ENCODE assay signal across 8 cellular contexts in genomic region chr1:155218854-155219591, GRCh38. TPM values are rescaled to one million over a fixed set of nuclear protein-coding genes. Genes with fewer than 3 reads are reported as not detected.
DNase-seq lines count a peak whose midpoint lies in the region; ATAC-seq, FAIRE-seq and TF ChIP-seq lines count a peak whose summit lies in the region.

No MANE protein-coding gene starts in this region.

- H3K4me3 ChIP-seq in esophagus squamous epithelium = peak overlapping the region in 2 of 4 donors; percentile 1 to 14

- peaks cover 0 to 22% (median 1%) of the 10 kb centered on the region in 3 donors for H3K4me1 ChIP-seq in esophagus squamous epithelium

- H3K27ac Mint-ChIP-seq in T-helper 2 cell treated with Interferon-gamma antibody and Interleukin-4, amounts not matched to agents 5 μg/mL and 100 μg/mL, for 36 hours = peak overlapping the region; percentile 81
- peak overlapping the region; percentile 87 to 91 for H3K27ac Mint-ChIP-seq in natural killer cell treated with Interleukin-12 subunit alpha and Interleukin-12 subunit beta and Interleukin-15 and Interleukin-18, amount 100 ng/mL, for 72 hours

- no peak for TF ChIP-seq CTCF in esophagus squamous epithelium (IDR thresholded peaks at IDR 0.05)

- WGBS in esophagus squamous epithelium, 2 donors = 47% methylated on average over 7 of the region's 7 CpGs

- H3K4me3 Mint-ChIP-seq in T-helper 2 cell treated with Interferon-gamma antibody and Interleukin-4, amounts not matched to agents 5 μg/mL and 100 μg/mL, for 36 hours = peak overlapping the region; percentile 29
- peak overlapping the region; percentile 69 for H3K4me3 Mint-ChIP-seq in natural killer cell treated with Interleukin-12 subunit alpha and Interleukin-12 subunit beta and Interleukin-15 and Interleukin-18, amount 100 ng/mL, for 72 hours

- ATAC-seq in natural killer cell treated with Interleukin-12 subunit alpha and Interleukin-12 subunit beta and Interleukin-15 and Interleukin-18, amount 100 ng/mL, for 72 hours = peak in 1 of 2 donors; percentile 52
- ATAC-seq in HG03175 (IDR thresholded peaks at IDR 0.05; ENCODE audit: unreplicated experiment) = no peak

- intact Hi-C loops in esophagus squamous epithelium (cut with DNase I) = no loop called here

- no peaks in the 10 kb centered on the region for H3K9me3 ChIP-seq in esophagus squamous epithelium

- DNase-seq in DMS53 treated with DMSO at 0.1 percent for 48 hours (lab: John Stamatoyannopoulos, UW; ENCODE audit: unreplicated experiment) (peak; percentile 78), KBM-7 (peak; percentile 29), esophagus squamous epithelium (lab: John Stamatoyannopoulos, UW) (no peak), RCC 7860 (ENCODE audit: low spot score) (no peak), HTR-8/SVneo (ENCODE audit: insufficient read length, low spot score) (no peak)
- no peak for DNase-seq in T-helper 2 cell treated with Interferon-gamma antibody and Interleukin-4, amounts not matched to agents 5 μg/mL and 100 μg/mL, for 36 hours (ENCODE audit: low spot score)
- no peak for DNase-seq in natural killer cell treated with Interleukin-12 subunit alpha and Interleukin-12 subunit beta and Interleukin-15 and Interleukin-18, amount 100 ng/mL, for 72 hours (ENCODE audit: low spot score)

- H3K36me3 Mint-ChIP-seq in T-helper 2 cell treated with Interferon-gamma antibody and Interleukin-4, amounts not matched to agents 5 μg/mL and 100 μg/mL, for 36 hours (ENCODE audit: low read depth) = peaks cover 11% of the 10 kb centered on the region
- H3K36me3 Mint-ChIP-seq in natural killer cell treated with Interleukin-12 subunit alpha and Interleukin-12 subunit beta and Interleukin-15 and Interleukin-18, amount 100 ng/mL, for 72 hours = no peaks in the 10 kb centered on the region

- H3K27me3 Mint-ChIP-seq in T-helper 2 cell treated with Interferon-gamma antibody and Interleukin-4, amounts not matched to agents 5 μg/mL and 100 μg/mL, for 36 hours (ENCODE audit: low read depth) = no peaks in the 10 kb centered on the region
- H3K27me3 Mint-ChIP-seq in natural killer cell treated with Interleukin-12 subunit alpha and Interleukin-12 subunit beta and Interleukin-15 and Interleukin-18, amount 100 ng/mL, for 72 hours = no peaks in the 10 kb centered on the region

- peak overlapping the region; percentile 16 to 47 (median 31) for H3K27ac ChIP-seq in esophagus squamous epithelium

- FAIRE-seq in RCC 7860 (lab: Jason Lieb, UNC) (no peak), HTR-8/SVneo (lab: Jason Lieb, UNC) (no peak)

- in situ Hi-C loops in KBM-7 (cut with MboI; ENCODE audit: low pct_unique_long_range_greater_than_20kb, low sequenced_read_pairs) = no loop called here

- H3K9me3 Mint-ChIP-seq in T-helper 2 cell treated with Interferon-gamma antibody and Interleukin-4, amounts not matched to agents 5 μg/mL and 100 μg/mL, for 36 hours = no peaks in the 10 kb centered on the region
- peaks cover 2% of the 10 kb centered on the region for H3K9me3 Mint-ChIP-seq in natural killer cell treated with Interleukin-12 subunit alpha and Interleukin-12 subunit beta and Interleukin-15 and Interleukin-18, amount 100 ng/mL, for 72 hours

- no peaks in the 10 kb centered on the region for H3K27me3 ChIP-seq in esophagus squamous epithelium

- H3K36me3 ChIP-seq in esophagus squamous epithelium = peaks cover 0 to 18% (median 0%) of the 10 kb centered on the region in 3 donors

- H3K4me1 Mint-ChIP-seq in T-helper 2 cell treated with Interferon-gamma antibody and Interleukin-4, amounts not matched to agents 5 μg/mL and 100 μg/mL, for 36 hours (ENCODE audit: low read depth) = peaks cover 20% of the 10 kb centered on the region
- peaks cover 16 to 22% of the 10 kb centered on the region in 2 donors for H3K4me1 Mint-ChIP-seq in natural killer cell treated with Interleukin-12 subunit alpha and Interleukin-12 subunit beta and Interleukin-15 and Interleukin-18, amount 100 ng/mL, for 72 hours (ENCODE audit: low read depth in 2 of 2)

- TF ChIP-seq POLR2A in esophagus squamous epithelium (IDR thresholded peaks at IDR 0.05) = no peak

RNA-seq across cellular contexts. Expression of gene MTX1, which starts 10.5 kb away (rescaled TPM):
- total RNA-seq in esophagus squamous epithelium = 10 to 100 TPM; 34.0 to 59.1 (median 42.9) TPM
- total RNA-seq in natural killer cell treated with Interleukin-12 subunit alpha and Interleukin-12 subunit beta and Interleukin-15 and Interleukin-18, amount 100 ng/mL, for 72 hours = 10 to 100 TPM; 42.6 to 53.0 TPM

RNA-seq across cellular contexts. Expression of gene THBS3, which starts 11.3 kb away (rescaled TPM):
- 10 to 100 TPM in 3 of 4 donors, 1 to 10 TPM in 1; 8.7 to 18.5 (median 11.1) TPM for total RNA-seq in esophagus squamous epithelium
- total RNA-seq in natural killer cell treated with Interleukin-12 subunit alpha and Interleukin-12 subunit beta and Interleukin-15 and Interleukin-18, amount 100 ng/mL, for 72 hours = 1 to 10 TPM; 4.1 to 9.4 TPM

RNA-seq across cellular contexts. Expression of gene ENTREP3, which starts 36.3 kb away (rescaled TPM):
- 10 to 100 TPM; 10.5 to 27.9 (median 16.1) TPM for total RNA-seq in esophagus squamous epithelium
- 10 to 100 TPM; 12.3 to 38.0 TPM for total RNA-seq in natural killer cell treated with Interleukin-12 subunit alpha and Interleukin-12 subunit beta and Interleukin-15 and Interleukin-18, amount 100 ng/mL, for 72 hours

RNA-seq across cellular contexts. Expression of gene SCAMP3, which starts 43.1 kb away (rescaled TPM):
- total RNA-seq in esophagus squamous epithelium = 10 to 100 TPM; 56.8 to 72.2 (median 60.1) TPM
- total RNA-seq in natural killer cell treated with Interleukin-12 subunit alpha and Interleukin-12 subunit beta and Interleukin-15 and Interleukin-18, amount 100 ng/mL, for 72 hours = 100 to 1,000 TPM; 134 to 169 TPM

RNA-seq across cellular contexts. Expression of gene TRIM46, which starts 45.4 kb away (rescaled TPM):
- under 1 TPM in 3 of 4 donors, not detected in 1; 0.30 to 0.53 (median 0.38) TPM for total RNA-seq in esophagus squamous epithelium
- total RNA-seq in natural killer cell treated with Interleukin-12 subunit alpha and Interleukin-12 subunit beta and Interleukin-15 and Interleukin-18, amount 100 ng/mL, for 72 hours = 1 to 10 TPM; 3.6 to 9.3 TPM

Comparison
In these comparisons a context has a peak if more than half of its experiments do, and no peak if none do; other contexts are left out.
1. DNase-seq: peak in DMS53 treated with DMSO at 0.1 percent for 48 hours (single experiment) and KBM-7 (single experiment); none in T-helper 2 cell treated with Interferon-gamma antibody and Interleukin-4, amounts not matched to agents 5 μg/mL and 100 μg/mL, for 36 hours (single experiment), esophagus squamous epithelium (single experiment), natural killer cell treated with Interleukin-12 subunit alpha and Interleukin-12 subunit beta and Interleukin-15 and Interleukin-18, amount 100 ng/mL, for 72 hours (single experiment), RCC 7860 (single experiment) and HTR-8/SVneo (single experiment).